In genomic region chr1:228082975-228083870, GRCh38 we compare ENCODE assay signal across 8 cellular contexts. TPM values are rescaled to one million over a fixed set of nuclear protein-coding genes. Genes with fewer than 3 reads are reported as not detected.
DNase-seq lines count a peak whose midpoint lies in the region; ATAC-seq and TF ChIP-seq lines count a peak whose summit lies in the region.

No MANE protein-coding gene starts in this region.

- H3K27ac ChIP-seq in HCT116 (ENCODE audit: low read depth, low read length), result peak overlapping the region; percentile 92
- peak overlapping the region; percentile 83 for H3K27ac ChIP-seq in SJCRH30
- H3K27ac ChIP-seq in colonic mucosa, result peak overlapping the region; percentile 96
- peak overlapping the region; percentile 98 to 100 for H3K27ac ChIP-seq in lung (ENCODE audit: low read depth in 1 of 2, low read length in 1 of 2)
- H3K27ac ChIP-seq in suprapubic skin, result peak overlapping the region; percentile 98

- ATAC-seq in HCT116 (no peak), lung (ENCODE audit: insufficient read depth, low FRiP score) (peak; percentile 7), GM18498 (IDR thresholded peaks at IDR 0.05; ENCODE audit: unreplicated experiment) (no peak)

- H3K36me3 ChIP-seq in HCT116 (ENCODE audit: control insufficient read depth in 1 of 2, insufficient read depth in 2 of 2, low read length in 2 of 2) (peaks cover 0 to 25% of the 10 kb centered on the region in 2 experiments; a peak in 1 of 4 replicates), SJCRH30 (peaks cover 29% of the 10 kb centered on the region), colonic mucosa (no peaks in the 10 kb centered on the region), lung (ENCODE audit: control insufficient read depth in 2 of 2, insufficient read depth in 2 of 2, low read length in 2 of 2) (no peaks in the 10 kb centered on the region), suprapubic skin (no peaks in the 10 kb centered on the region)

- peak overlapping the region; percentile 96 for H3K4me2 ChIP-seq in HCT116 (ENCODE audit: low read length)

- H3K4me3 ChIP-seq in HCT116 (replicated peaks in 1 of 2; ENCODE audit: low read depth in 1 of 2, low read length in 2 of 2), result peak overlapping the region; percentile 94 to 99
- peak overlapping the region; percentile 80 for H3K4me3 ChIP-seq in SJCRH30
- peak overlapping the region; percentile 92 for H3K4me3 ChIP-seq in colonic mucosa
- H3K4me3 ChIP-seq in lung, result peak overlapping the region; percentile 93
- peak overlapping the region; percentile 97 for H3K4me3 ChIP-seq in suprapubic skin

- peaks cover 35% of the 10 kb centered on the region for H4K20me1 ChIP-seq in HCT116 (ENCODE audit: insufficient read depth)

- CTCF ChIA-PET in HCT116 (lab: Charles Lee), result interaction anchor here (1.5 kb wide), 1 partner anchor 19 kb away, joined by 4 read pairs; no protein-coding TSS in a partner anchor

- peak; percentile 35 for DNase-seq in EL
- DNase-seq in HCT116 (ENCODE audit: low read depth, low spot score), result no peak
- peak; percentile 42 to 46 for DNase-seq in SJCRH30
- peak; percentile 64 for DNase-seq in colonic mucosa
- peak; percentile 52 for DNase-seq in lung (ENCODE audit: low spot score)
- peak in 1 of 2 donors; percentile 84 for DNase-seq in suprapubic skin (ENCODE audit: low spot score in 2 of 2)
- DNase-seq in cerebellar cortex (ENCODE audit: low spot score), result no peak

- POLR2A ChIA-PET in HCT116 (lab: Charles Lee), result interaction anchor here (1.2 kb wide), 2 partner anchors 15 to 24 kb away, joined by 3 read pairs; no protein-coding TSS in a partner anchor

- peaks cover 11 to 51% of the 10 kb centered on the region in 2 experiments for H3K4me1 ChIP-seq in HCT116 (ENCODE audit: control insufficient read depth in 1 of 2, insufficient read depth in 2 of 2, low read length in 2 of 2)
- peaks cover 17% of the 10 kb centered on the region; the same call in 1 of the 2 replicates for H3K4me1 ChIP-seq in SJCRH30
- peaks cover 41% of the 10 kb centered on the region for H3K4me1 ChIP-seq in colonic mucosa
- peaks cover 31 to 38% of the 10 kb centered on the region in 2 donors for H3K4me1 ChIP-seq in lung (ENCODE audit: control insufficient read depth in 2 of 2, insufficient read depth in 2 of 2, low read length in 2 of 2)
- H3K4me1 ChIP-seq in suprapubic skin, result peaks cover 60% of the 10 kb centered on the region

- peaks cover 89% of the 10 kb centered on the region for H3K79me2 ChIP-seq in HCT116 (ENCODE audit: insufficient read depth, low read length)

- TF ChIP-seq CTCF in HCT116 (IDR thresholded peaks at IDR 0.05 in 2 of 3, conservative IDR thresholded peaks at IDR 0.05 in 1 of 3; ENCODE audit: borderline replicate concordance in 1 of 3, insufficient read depth in 1 of 3, low read depth in 2 of 3, low read length in 2 of 3) (no peak), colonic mucosa (IDR thresholded peaks at IDR 0.05) (no peak), lung (IDR thresholded peaks at IDR 0.05; ENCODE audit: control extremely low read depth, extremely low read depth) (no peak), suprapubic skin (IDR thresholded peaks at IDR 0.05) (no peak)

- H3K9me2 ChIP-seq in HCT116 (ENCODE audit: insufficient read depth), result no peaks in the 10 kb centered on the region

- H3K9ac ChIP-seq in HCT116 (ENCODE audit: low read length) (peak overlapping the region; percentile 100), colonic mucosa (ENCODE audit: low read depth in 2 of 2, low read length in 2 of 2) (peak overlapping the region; percentile 97 to 100)

- H3K9me3 ChIP-seq in HCT116 (ENCODE audit: control insufficient read depth in 1 of 2, insufficient read depth in 1 of 2, low read depth in 1 of 2, low read length in 2 of 2), result no peaks in the 10 kb centered on the region
- H3K9me3 ChIP-seq in SJCRH30 (replicated peaks), result no peaks in the 10 kb centered on the region
- no peaks in the 10 kb centered on the region for H3K9me3 ChIP-seq in colonic mucosa
- no peaks in the 10 kb centered on the region for H3K9me3 ChIP-seq in lung (ENCODE audit: control insufficient read depth in 2 of 2, insufficient read depth in 1 of 2, low read length in 1 of 2)
- no peaks in the 10 kb centered on the region for H3K9me3 ChIP-seq in suprapubic skin

- RAD21 ChIA-PET in HCT116 (lab: Charles Lee; ENCODE audit: low non-redundant PET in 1 of 2, low total read pairs in 2 of 2, uncharacterized antibody in 2 of 2, unreplicated experiment in 2 of 2), result interaction anchor here in 1 of 2 experiments (2.1 kb wide), 1 partner anchor 84 kb away, joined by 4 read pairs; no protein-coding TSS in a partner anchor

- TF ChIP-seq EP300 in suprapubic skin (IDR thresholded peaks at IDR 0.05), result no peak

- no TSS peak for BruUV-seq in HCT116 (replicated peaks; lab: Mats Ljungman, UMichigan)

- intact Hi-C loops in HCT116 (cut with micrococcal nuclease) (no loop called here), colonic mucosa (cut with DNase I) (no loop called here)

- TF ChIP-seq POLR2A in HCT116 (IDR thresholded peaks at IDR 0.05; ENCODE audit: borderline replicate concordance, extremely low read depth, insufficient read depth, insufficient read length), result no peak
- no peak for TF ChIP-seq POLR2A in suprapubic skin (IDR thresholded peaks at IDR 0.05)

- no peak for TF ChIP-seq RAD21 in HCT116 (IDR thresholded peaks at IDR 0.05; ENCODE audit: low read depth)

- 0% methylated on average over 62 to 71 of the region's 71 CpGs for WGBS in lung, 2 donors
- WGBS in suprapubic skin, result 0% methylated on average over 3 of the region's 71 CpGs

- no peak overlapping the region for H2AFZ ChIP-seq in HCT116 (ENCODE audit: low read depth, low read length, poor library complexity, severe bottlenecking)

- H3K27me3 ChIP-seq in HCT116 (ENCODE audit: insufficient read depth, low read length) (no peaks in the 10 kb centered on the region), SJCRH30 (no peaks in the 10 kb centered on the region), colonic mucosa (no peaks in the 10 kb centered on the region), lung (ENCODE audit: control insufficient read depth, insufficient read depth) (no peaks in the 10 kb centered on the region), suprapubic skin (no peaks in the 10 kb centered on the region)

TF ChIP-seq in HCT116, 20 proteins besides CTCF, POLR2A, EP300 and RAD21:
- TF ChIP-seq SIN3A (IDR thresholded peaks at IDR 0.05; ENCODE audit: low read depth) (0 out of 2 replicates have a peak, but pooled peaks have one; percentile 34), REST (IDR thresholded peaks at IDR 0.05; ENCODE audit: low read depth) (no peak), ATF3 (IDR thresholded peaks at IDR 0.05) (no peak), CBX3 (IDR thresholded peaks at IDR 0.05; ENCODE audit: low read depth) (no peak), ZFX (IDR thresholded peaks at IDR 0.05) (peak; percentile 55)

RNA-seq across cellular contexts. Expression of gene ARF1, which starts 0.7 kb away (rescaled TPM):
- total RNA-seq in HCT116 (2021; ENCODE audit: unreplicated experiment) (394 TPM), colonic mucosa (100 to 1,000 TPM; 522 to 586 TPM), lung (100 to 1,000 TPM; 226 to 500 TPM), suprapubic skin (100 to 1,000 TPM; 284 to 385 (median 362) TPM)
- polyA plus RNA-seq in HCT116 (2012), result 538 and 832 TPM in 2 replicates
- 291 and 309 TPM in 2 replicates for total RNA-seq in SJCRH30 (2014; rRNA removed; shearing (Covaris generic))
- 100 to 1,000 TPM; 379 to 713 TPM for polyA plus RNA-seq in lung

RNA-seq across cellular contexts. Expression of gene C1orf35, which starts 19.9 kb away (rescaled TPM):
- total RNA-seq in HCT116 (2021; ENCODE audit: unreplicated experiment) (26.1 TPM), colonic mucosa (10 to 100 TPM; 14.9 to 26.4 TPM), lung (10 to 100 TPM in 1 of 2 donors, 1 to 10 TPM in 1; 9.1 to 16.3 TPM), suprapubic skin (10 to 100 TPM; 10.6 to 32.3 (median 17.1) TPM)
- 19.2 and 19.3 TPM in 2 replicates for polyA plus RNA-seq in HCT116 (2012)
- 19.9 and 22.8 TPM in 2 replicates for total RNA-seq in SJCRH30 (2014; rRNA removed; shearing (Covaris generic))
- 10 to 100 TPM; 13.7 to 19.9 TPM for polyA plus RNA-seq in lung

RNA-seq across cellular contexts. Expression of gene MRPL55, which starts 25.9 kb away (rescaled TPM):
- total RNA-seq in HCT116 (2021; ENCODE audit: unreplicated experiment), result 57.1 TPM
- 91.7 and 124 TPM in 2 replicates for polyA plus RNA-seq in HCT116 (2012)
- 48.5 and 64.6 TPM in 2 replicates for total RNA-seq in SJCRH30 (2014; rRNA removed; shearing (Covaris generic))
- total RNA-seq in colonic mucosa, result 10 to 100 TPM; 33.0 to 60.7 TPM
- 10 to 100 TPM; 44.4 to 60.0 TPM for total RNA-seq in lung
- 100 to 1,000 TPM in 1 of 2 donors, 10 to 100 TPM in 1; 86.6 to 137 TPM for polyA plus RNA-seq in lung
- 100 to 1,000 TPM in 3 of 4 donors, 10 to 100 TPM in 1; 99.3 to 161 (median 119) TPM for total RNA-seq in suprapubic skin

RNA-seq across cellular contexts. Expression of gene GUK1, which starts 56.9 kb away (rescaled TPM):
- total RNA-seq in HCT116 (2021; ENCODE audit: unreplicated experiment) (145 TPM), colonic mucosa (100 to 1,000 TPM; 178 to 221 TPM), lung (100 to 1,000 TPM; 158 to 256 TPM), suprapubic skin (100 to 1,000 TPM; 384 to 510 (median 421) TPM)
- polyA plus RNA-seq in HCT116 (2012), result 238 and 297 TPM in 2 replicates
- 114 and 137 TPM in 2 replicates for total RNA-seq in SJCRH30 (2014; rRNA removed; shearing (Covaris generic))
- polyA plus RNA-seq in lung, result 100 to 1,000 TPM; 358 to 476 TPM

Comparison
In these comparisons a context has a peak if more than half of its experiments do, and no peak if none do; other contexts are left out.
1. DNase-seq: peak in EL (single experiment), SJCRH30 (2 of 2), colonic mucosa (single experiment) and lung (single experiment); none in HCT116 (single experiment) and cerebellar cortex (single experiment).
2. Peak in every context shown above with its lines, with median percentiles within 50 percentile points of each other: H3K27ac ChIP-seq and H3K4me3 ChIP-seq.